Comparison of ENCODE assay signal across 2 cellular contexts in genomic region chrX:151754042-151754419, GRCh38.
A peak's percentile ranks its signal among the peaks of the same experiment; 100 is the strongest.
TF ChIP-seq lines count a peak whose summit lies in the region.

No MANE protein-coding gene starts in this region.

TF ChIP-seq in HCT116, 20 proteins besides CTCF, POLR2A, EP300 and RAD21:
- TF ChIP-seq, protein P1, sequence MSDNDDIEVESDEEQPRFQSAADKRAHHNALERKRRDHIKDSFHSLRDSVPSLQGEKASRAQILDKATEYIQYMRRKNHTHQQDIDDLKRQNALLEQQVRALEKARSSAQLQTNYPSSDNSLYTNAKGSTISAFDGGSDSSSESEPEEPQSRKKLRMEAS (IDR thresholded peaks at IDR 0.05), result no peak
- no peak for TF ChIP-seq SIN3A (IDR thresholded peaks at IDR 0.05; ENCODE audit: low read depth)

TF ChIP-seq in SK-N-SH, 30 proteins besides CTCF, POLR2A, EP300 and RAD21:
- TF ChIP-seq, protein P1 (IDR thresholded peaks at IDR 0.05; ENCODE audit: low read depth), result no peak
- TF ChIP-seq EZH2phosphoT487 (IDR thresholded peaks at IDR 0.05; ENCODE audit: borderline replicate concordance, low read depth), result no peak
- TF ChIP-seq CHD2 (IDR thresholded peaks at IDR 0.05; ENCODE audit: low read length, partially characterized antibody), result no peak
- TF ChIP-seq NFIC (IDR thresholded peaks at IDR 0.05; ENCODE audit: borderline replicate concordance), result peak; percentile 46; the same call in 1 of the 2 replicates
- TF ChIP-seq, protein P2, sequence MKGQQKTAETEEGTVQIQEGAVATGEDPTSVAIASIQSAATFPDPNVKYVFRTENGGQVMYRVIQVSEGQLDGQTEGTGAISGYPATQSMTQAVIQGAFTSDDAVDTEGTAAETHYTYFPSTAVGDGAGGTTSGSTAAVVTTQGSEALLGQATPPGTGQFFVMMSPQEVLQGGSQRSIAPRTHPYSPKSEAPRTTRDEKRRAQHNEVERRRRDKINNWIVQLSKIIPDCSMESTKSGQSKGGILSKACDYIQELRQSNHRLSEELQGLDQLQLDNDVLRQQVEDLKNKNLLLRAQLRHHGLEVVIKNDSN (IDR thresholded peaks at IDR 0.05; ENCODE audit: borderline replicate concordance, low read depth), result no peak
- TF ChIP-seq FOXJ3 (CRISPR knock-in tag; IDR thresholded peaks at IDR 0.05), result no peak
- no peak for TF ChIP-seq SIN3A (IDR thresholded peaks at IDR 0.05; ENCODE audit: borderline replicate concordance, low read depth, low read length)
- TF ChIP-seq ELF1 (IDR thresholded peaks at IDR 0.05), result no peak
- no peak for TF ChIP-seq MXI1 (IDR thresholded peaks at IDR 0.05; ENCODE audit: low read depth, low read length)
- no peak for TF ChIP-seq SMC3 (IDR thresholded peaks at IDR 0.05; ENCODE audit: low read depth, low read length)
- 0 out of 2 replicates have a peak, but pooled peaks have one; percentile 19 for TF ChIP-seq FOSL2 (IDR thresholded peaks at IDR 0.05; ENCODE audit: borderline replicate concordance, low read depth)
